Comparison of ENCODE assay signal across 8 cellular contexts in genomic region chr12:57941165-57941894, GRCh38. TPM values are rescaled to one million over a fixed set of nuclear protein-coding genes. Genes with fewer than 3 reads are reported as not detected.
DNase-seq lines count a peak whose midpoint lies in the region; ATAC-seq and TF ChIP-seq lines count a peak whose summit lies in the region.

Gene ATP23 (plus strand): TSS chr12:57941567. CDS start chr12:57941702, 135 bp downstream.

- peak within 1 kb of the TSS; percentile 91 for H3K4me3 ChIP-seq in Jurkat, Clone E6-1 (ENCODE audit: low read length)
- H3K4me3 ChIP-seq in PC-3 (ENCODE audit: low read length) (peak within 1 kb of the TSS; percentile 86), mucosa of stomach (ENCODE audit: low read length) (peak within 1 kb of the TSS; percentile 93)

- no peaks in the 10 kb centered on the region for H3F3A ChIP-seq in PC-3 (ENCODE audit: low read length, unreplicated experiment)

- DNase-seq in DMS153 treated with DMSO at 0.1 percent for 48 hours (lab: John Stamatoyannopoulos, UW; ENCODE audit: unreplicated experiment) (peak; percentile 73), PC-3 (peak; percentile 93), erythroblast (lab: John Stamatoyannopoulos, UW) (peak; percentile 95 to 96)
- peak; percentile 93 for DNase-seq in Jurkat, Clone E6-1 (ENCODE audit: low read depth, low spot score)
- peak; percentile 90 for DNase-seq in activated T-cell treated with anti-CD3 and anti-CD28 coated beads, Interleukin-2, amount 50 U/mL, for 1 hour
- DNase-seq in stimulated activated CD8-positive, alpha-beta memory T cell treated with anti-CD3 and anti-CD28 coated beads, Interleukin-4, amount 100 ng/mL, for 48 hours = peak; percentile 88

- H4K20me1 ChIP-seq in PC-3 (ENCODE audit: low read length) = no peaks in the 10 kb centered on the region

- H3K79me2 ChIP-seq in PC-3 (ENCODE audit: low read length) = peaks cover 12% of the 10 kb centered on the region

- H2AFZ ChIP-seq in PC-3 (ENCODE audit: low read length) = peak within 1 kb of the TSS; percentile 92

- H3K4me1 ChIP-seq in PC-3 (ENCODE audit: insufficient read depth, low read length) = peaks cover 16% of the 10 kb centered on the region
- H3K4me1 ChIP-seq in mucosa of stomach (ENCODE audit: control insufficient read depth, insufficient read depth, low read length) = peaks cover 17% of the 10 kb centered on the region

- ATAC-seq in GM21717 (IDR thresholded peaks at IDR 0.05; ENCODE audit: unreplicated experiment) (peak; percentile 88), PC-3 (peak; percentile 94)

- BruUV-seq in PC-3 (replicated peaks; lab: Mats Ljungman, UMichigan) = no TSS peak

- POLR2A ChIA-PET in PC-3 (lab: Charles Lee; ENCODE audit: unreplicated experiment) = interaction anchor here (0.5 to 1.0 kb wide), 6 partner anchors 22 to 1253 kb away, joined by 3 to 26 read pairs (median 4); partner anchors contain the start of gene PTGES3

- H3K27ac ChIP-seq in PC-3 (ENCODE audit: low read length) = peak within 1 kb of the TSS; percentile 35

- H3K36me3 ChIP-seq in PC-3 (ENCODE audit: low read depth, low read length) = no peaks in the 10 kb centered on the region
- no peaks in the 10 kb centered on the region for H3K36me3 ChIP-seq in mucosa of stomach (ENCODE audit: control insufficient read depth, insufficient read depth, low read length)

- CTCF ChIA-PET in PC-3 (lab: Charles Lee) = interaction anchor here (0.6 to 0.7 kb wide), 2 partner anchors 400 to 485 kb away, joined by 3 read pairs; no protein-coding TSS in a partner anchor

- no peaks in the 10 kb centered on the region for H3K27me3 ChIP-seq in PC-3 (ENCODE audit: low read length)
- H3K27me3 ChIP-seq in mucosa of stomach (ENCODE audit: control insufficient read depth, insufficient read depth, low read length) = no peaks in the 10 kb centered on the region

- TF ChIP-seq POLR2A in erythroblast (IDR thresholded peaks at IDR 0.05; ENCODE audit: low read length) = peak; percentile 97

- H3K9ac ChIP-seq in PC-3 (ENCODE audit: low read length) = peak within 1 kb of the TSS; percentile 81
- peak within 1 kb of the TSS; percentile 89 for H3K9ac ChIP-seq in mucosa of stomach (ENCODE audit: low read length)

- no peak for TF ChIP-seq CTCF in PC-3 (conservative IDR thresholded peaks at IDR 0.05; ENCODE audit: low read depth, low read length)

- H3K9me3 ChIP-seq in PC-3 (ENCODE audit: low read length) (no peaks in the 10 kb centered on the region), mucosa of stomach (ENCODE audit: control insufficient read depth, low read length) (no peaks in the 10 kb centered on the region)

- intact Hi-C loops in PC-3 (cut with micrococcal nuclease) = no loop called here

- no peaks in the 10 kb centered on the region for H3K9me2 ChIP-seq in PC-3 (replicated peaks; ENCODE audit: low read length)

- H3K4me2 ChIP-seq in PC-3 (ENCODE audit: low read length) = peak within 1 kb of the TSS; percentile 94

RNA-seq across cellular contexts. Expression of gene ATP23, which starts in this region (rescaled TPM):
- polyA plus RNA-seq in Jurkat, Clone E6-1 (2012; ENCODE audit: insufficient read depth, insufficient read length) = 35.7 TPM
- 14.7 and 19.4 TPM in 2 replicates for total RNA-seq in PC-3 (2014; rRNA removed)

Comparison
In these comparisons a context has a peak if more than half of its experiments do, and no peak if none do; other contexts are left out.
1. Peak in every context shown above with its lines: DNase-seq, ATAC-seq, H3K4me3 ChIP-seq and H3K27ac ChIP-seq.